Comparison of ENCODE assay signal across 8 cellular contexts in the genomic region with DNA sequence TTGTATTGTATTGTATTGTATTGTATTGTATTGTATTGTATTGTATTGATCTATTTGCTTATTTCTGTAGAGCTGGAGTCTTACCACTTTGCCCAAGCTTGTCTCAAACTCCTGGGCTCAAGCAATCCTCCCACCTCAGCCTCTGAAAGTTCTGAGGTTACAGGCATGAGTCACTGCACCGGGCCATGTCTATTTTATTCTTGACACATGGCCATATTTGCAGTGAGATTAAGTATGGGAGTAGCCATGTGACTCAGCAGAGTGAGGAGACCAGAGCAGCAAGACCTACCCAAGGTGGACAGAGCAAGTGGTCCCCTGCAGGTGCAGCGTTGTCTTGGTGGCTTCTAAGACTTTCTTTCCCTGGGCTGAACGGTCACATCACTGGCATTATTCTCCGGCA. TPM values are rescaled to one million over a fixed set of nuclear protein-coding genes. Genes with fewer than 3 reads are reported as not detected.
A peak's percentile ranks its signal among the peaks of the same experiment; 100 is the strongest.
DNase-seq lines count a peak whose midpoint lies in the region; ATAC-seq and TF ChIP-seq lines count a peak whose summit lies in the region.

No MANE protein-coding gene starts in this region.

- H3K36me3 ChIP-seq in GM06990 (ENCODE audit: control insufficient read depth, insufficient read depth, low read length) = no peaks in the 10 kb centered on the region
- no peaks in the 10 kb centered on the region for H3K36me3 ChIP-seq in fibroblast of lung (ENCODE audit: control insufficient read depth, insufficient read depth, low read length)
- no peaks in the 10 kb centered on the region for H3K36me3 ChIP-seq in mucosa of descending colon (ENCODE audit: low read depth)

- H3K79me2 ChIP-seq in fibroblast of lung (ENCODE audit: control insufficient read depth, insufficient read depth, low read length) = no peaks in the 10 kb centered on the region

- H3K27me3 ChIP-seq in GM06990 (replicated peaks; ENCODE audit: control insufficient read depth, insufficient read depth, low read length) (no peaks in the 10 kb centered on the region), fibroblast of lung (ENCODE audit: control insufficient read depth, insufficient read depth, low read length) (no peaks in the 10 kb centered on the region)

- intact Hi-C loops in mucosa of descending colon (cut with DNase I, micrococcal nuclease) = no loop called here

- no peak overlapping the region for H3K4me2 ChIP-seq in fibroblast of lung (ENCODE audit: extremely low read depth, insufficient read depth, low read length)

- H3K9ac ChIP-seq in fibroblast of lung (ENCODE audit: insufficient read depth, low read length) = no peak overlapping the region

- ATAC-seq in GM21529 (IDR thresholded peaks at IDR 0.05; ENCODE audit: unreplicated experiment) (peak; percentile 85), mucosa of descending colon (no peak)

- TF ChIP-seq CTCF in GM06990 (IDR thresholded peaks at IDR 0.05; ENCODE audit: insufficient read depth, low read length, poor library complexity, severe bottlenecking) (no peak), fibroblast of lung (conservative IDR thresholded peaks at IDR 0.05 in 1 of 2, IDR thresholded peaks at IDR 0.05 in 1 of 2; ENCODE audit: low read depth in 1 of 2, low read length in 2 of 2) (no peak), mucosa of descending colon (IDR thresholded peaks at IDR 0.05) (no peak)

- peak; percentile 38 for DNase-seq in GM06990 (ENCODE audit: extremely low read depth, insufficient read length)
- DNase-seq in HT1080 (ENCODE audit: low read depth) = peak; percentile 92
- DNase-seq in fibroblast of lung (ENCODE audit: low read depth in 2 of 2) = peak; percentile 35 to 83
- DNase-seq in DMS 273 treated with DMSO at 0.1 percent for 48 hours (lab: John Stamatoyannopoulos, UW) = no peak
- DNase-seq in mucosa of descending colon = no peak
- DNase-seq in SIG-M5 treated with dmso at 0.1 percent for 504 hours (lab: John Stamatoyannopoulos, UW; ENCODE audit: unreplicated experiment) = no peak
- no peak for DNase-seq in activated gamma-delta T cell (lab: John Stamatoyannopoulos, UW)

- H3K4me1 ChIP-seq in fibroblast of lung (ENCODE audit: control insufficient read depth, extremely low read depth, insufficient read depth, low read length) (peaks cover 3% of the 10 kb centered on the region), mucosa of descending colon (ENCODE audit: low read depth) (no peaks in the 10 kb centered on the region)

- no peak overlapping the region for H3K4me3 ChIP-seq in GM06990 (replicated peaks; ENCODE audit: low read depth, low read length)
- H3K4me3 ChIP-seq in fibroblast of lung (replicated peaks in 1 of 4; ENCODE audit: control extremely low read depth in 1 of 4, insufficient read depth in 1 of 4, low read depth in 3 of 4, low read length in 4 of 4) = no peak overlapping the region
- no peak overlapping the region for H3K4me3 ChIP-seq in mucosa of descending colon

- H3K9me3 ChIP-seq in fibroblast of lung (ENCODE audit: control insufficient read depth, insufficient read depth, low read depth, low read length) (no peaks in the 10 kb centered on the region), mucosa of descending colon (no peaks in the 10 kb centered on the region)

- no peaks in the 10 kb centered on the region for H4K20me1 ChIP-seq in fibroblast of lung (ENCODE audit: control insufficient read depth, extremely low read depth, insufficient read depth, low read length)

- no peak overlapping the region for H2AFZ ChIP-seq in fibroblast of lung (ENCODE audit: low read length)

- H3K27ac ChIP-seq in fibroblast of lung (ENCODE audit: insufficient read depth, low read length) = no peak overlapping the region

RNA-seq across cellular contexts. Expression of gene UBAC2, which starts 49.1 kb away (rescaled TPM):
- 50.4 and 52.4 TPM in 2 replicates for total RNA-seq in HT1080 (2014; rRNA removed; shearing (Covaris generic))
- 120 and 124 TPM in 2 replicates for polyA plus RNA-seq in HT1080 (2015; cell fraction: cytosol; rRNA removed)
- polyA plus RNA-seq in HT1080 (2015; cell fraction: nucleus; rRNA removed) = 65.4 and 69.5 TPM in 2 replicates
- 29.5 and 32.4 TPM in 2 replicates for total RNA-seq in fibroblast of lung
- 58.3 and 87.4 TPM in 2 replicates for polyA plus RNA-seq in fibroblast of lung
- 39.5 and 49.3 TPM in 2 replicates for polyA plus RNA-seq in fibroblast of lung (2012)
- polyA minus RNA-seq in fibroblast of lung (ENCODE audit: low replicate concordance) = 21.9 and 23.2 TPM in 2 replicates
- total RNA-seq in mucosa of descending colon = 10 to 100 TPM; 57.4 to 74.2 (median 67.5) TPM

Comparison
In these comparisons a context has a peak if more than half of its experiments do, and no peak if none do; other contexts are left out.
1. DNase-seq: peak in GM06990 (single experiment), HT1080 (single experiment) and fibroblast of lung (2 of 2); none in DMS 273 treated with DMSO at 0.1 percent for 48 hours (single experiment), mucosa of descending colon (0 of 3), SIG-M5 treated with dmso at 0.1 percent for 504 hours (single experiment) and activated gamma-delta T cell (single experiment).